ENCODE assay signal across 1 cellular context in the genomic region with DNA sequence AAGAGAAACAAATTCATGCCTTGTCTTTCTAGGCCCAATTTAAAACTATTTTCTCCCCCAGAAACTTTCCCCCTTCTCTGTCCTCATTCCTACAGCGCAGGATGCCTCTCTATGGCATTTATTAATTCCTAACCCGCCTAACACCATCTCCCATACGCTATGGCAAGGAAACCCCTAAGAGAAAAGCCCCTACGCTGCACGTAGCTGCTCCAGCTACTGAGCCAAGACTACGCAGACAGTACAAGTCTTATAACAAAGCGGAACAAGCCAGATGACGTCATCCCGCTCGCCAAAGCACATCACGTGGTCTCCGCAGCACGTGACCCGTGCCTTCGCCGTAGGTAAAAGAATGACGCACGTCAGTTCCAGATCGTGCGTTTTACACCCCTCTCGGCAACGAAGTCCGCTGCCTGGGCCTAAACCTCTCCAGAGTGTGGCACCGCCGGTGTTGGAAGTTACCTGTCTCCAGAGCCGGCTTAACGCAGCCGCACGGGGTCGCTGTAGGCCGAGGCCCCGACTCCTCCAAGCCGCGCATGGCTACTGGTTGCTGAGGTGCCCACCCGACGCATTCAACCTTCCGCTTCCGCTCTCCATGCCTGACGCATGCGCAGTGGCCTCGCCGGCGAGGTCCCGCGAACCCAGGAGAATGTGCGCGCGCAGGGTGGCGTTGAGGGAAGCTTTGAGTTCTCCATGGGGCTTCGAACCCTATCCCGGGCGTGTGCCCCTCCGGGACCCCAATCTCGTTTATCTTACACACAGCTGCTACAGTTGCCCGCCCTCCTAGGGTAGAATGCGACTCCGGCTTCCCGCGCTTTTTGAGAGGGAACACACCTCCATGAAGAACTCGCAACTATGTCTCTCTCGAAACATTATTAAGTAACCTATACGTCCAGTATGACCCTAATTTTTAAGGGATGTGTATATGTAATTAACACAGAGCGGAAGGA.
A peak's percentile ranks its signal among the peaks of the same experiment; 100 is the strongest.
TF ChIP-seq lines count a peak whose summit lies in the region.

Gene TRMO, minus strand, starts transcription at position 542 of the 947 bp plus-strand sequence. Its CDS starts 7 bp downstream, at position 535.

TF ChIP-seq in HepG2, 621 proteins besides CTCF, POLR2A, EP300 and RAD21 (continued from another document and continues in another):
- TF ChIP-seq ZNF430 (CRISPR knock-in tag; IDR thresholded peaks at IDR 0.05) (peak; percentile 83; the same call in 1 of the 2 replicates), KAT2B (IDR thresholded peaks at IDR 0.05; ENCODE audit: borderline replicate concordance, low read depth, low read length) (no peak), ZNF263 (CRISPR knock-in tag; IDR thresholded peaks at IDR 0.05) (peak; percentile 9; the same call in 1 of the 2 replicates), HMGA1 (CRISPR knock-in tag; conservative IDR thresholded peaks at IDR 0.05) (no peak), NPAS2 (CRISPR knock-in tag; IDR thresholded peaks at IDR 0.05; ENCODE audit: borderline replicate concordance) (no peak), MEF2D (CRISPR knock-in tag; IDR thresholded peaks at IDR 0.05) (peak; percentile 75), E2F1 (CRISPR knock-in tag; IDR thresholded peaks at IDR 0.05) (peak; percentile 69; the same call in 1 of the 2 replicates), NFE2L2 (IDR thresholded peaks at IDR 0.05; ENCODE audit: low read length) (no peak), U2AF2 (IDR thresholded peaks at IDR 0.05; ENCODE audit: low read depth, low read length) (peak; percentile 82; the same call in 1 of the 2 replicates), ARNT2 (CRISPR knock-in tag; IDR thresholded peaks at IDR 0.05; ENCODE audit: low read depth) (0 out of 2 replicates have a peak, but pooled peaks have one; percentile 72), ZNF878 (CRISPR knock-in tag; IDR thresholded peaks at IDR 0.05) (peak; percentile 15; the same call in 1 of the 2 replicates), MAFK (conservative IDR thresholded peaks at IDR 0.05 in 1 of 2, IDR thresholded peaks at IDR 0.05 in 1 of 2; ENCODE audit: low read length in 2 of 2) (0 out of 4 replicates have a peak, but pooled peaks of 1 of the 2 experiments have one; percentile 10), ATRX (CRISPR knock-in tag; IDR thresholded peaks at IDR 0.05; ENCODE audit: borderline replicate concordance) (no peak), ZNF557 (CRISPR knock-in tag; IDR thresholded peaks at IDR 0.05) (0 out of 2 replicates have a peak, but pooled peaks have one; percentile 57), ARNT (IDR thresholded peaks at IDR 0.05) (no peak), NFYB (CRISPR knock-in tag; IDR thresholded peaks at IDR 0.05) (peak; percentile 59; the same call in 1 of the 2 replicates), CBX5 (CRISPR knock-in tag; IDR thresholded peaks at IDR 0.05; ENCODE audit: borderline replicate concordance) (peak; percentile 93; the same call in 1 of the 2 replicates), KMT2A (CRISPR knock-in tag; IDR thresholded peaks at IDR 0.05) (peak; percentile 92), TBX3 (IDR thresholded peaks at IDR 0.05; ENCODE audit: borderline replicate concordance) (peak; percentile 63; the same call in 1 of the 2 replicates), ZNF570 (CRISPR knock-in tag; IDR thresholded peaks at IDR 0.05; ENCODE audit: borderline replicate concordance) (no peak), TCF7 (IDR thresholded peaks at IDR 0.05; ENCODE audit: low read depth) (no peak), HNRNPK (IDR thresholded peaks at IDR 0.05; ENCODE audit: low read depth, low read length, poor library complexity, severe bottlenecking) (no peak), PAWR (CRISPR knock-in tag; IDR thresholded peaks at IDR 0.05; ENCODE audit: borderline replicate concordance) (peak; percentile 36; the same call in 1 of the 2 replicates), YEATS4 (CRISPR knock-in tag; IDR thresholded peaks at IDR 0.05; ENCODE audit: borderline replicate concordance) (peak; percentile 99), ZBTB1 (CRISPR knock-in tag; IDR thresholded peaks at IDR 0.05; ENCODE audit: borderline replicate concordance) (no peak; the same call in 1 of the 2 replicates), ZBTB42 (CRISPR knock-in tag; IDR thresholded peaks at IDR 0.05) (no peak), ZNF335 (CRISPR knock-in tag; IDR thresholded peaks at IDR 0.05) (peak; percentile 75; the same call in 1 of the 2 replicates), NR2F6 (IDR thresholded peaks at IDR 0.05) (no peak), NR2F6 (CRISPR knock-in tag; IDR thresholded peaks at IDR 0.05) (no peak), ELF1 (CRISPR knock-in tag; IDR thresholded peaks at IDR 0.05) (peak; percentile 92), ZNF773 (CRISPR knock-in tag; IDR thresholded peaks at IDR 0.05; ENCODE audit: borderline replicate concordance) (peak; percentile 67; the same call in 1 of the 2 replicates), ASH2L (IDR thresholded peaks at IDR 0.05; ENCODE audit: insufficient read length, low read depth, low read length) (peak; percentile 91), PRPF4 (IDR thresholded peaks at IDR 0.05; ENCODE audit: low read depth, low read length, poor library complexity, severe bottlenecking) (no peak), ZNF75D (CRISPR knock-in tag; IDR thresholded peaks at IDR 0.05; ENCODE audit: borderline replicate concordance) (no peak), AKAP8 (CRISPR knock-in tag; IDR thresholded peaks at IDR 0.05) (no peak), THYN1 (CRISPR knock-in tag; IDR thresholded peaks at IDR 0.05; ENCODE audit: borderline replicate concordance, low read depth) (no peak), NCOA1 (CRISPR knock-in tag; IDR thresholded peaks at IDR 0.05) (peak; percentile 88; the same call in 1 of the 2 replicates), ZNF776 (CRISPR knock-in tag; IDR thresholded peaks at IDR 0.05) (peak; percentile 92), ZNF513 (CRISPR knock-in tag; conservative IDR thresholded peaks at IDR 0.05) (0 out of 2 replicates have a peak, but pooled peaks have one; percentile 93), HNRNPH1 (optimal IDR thresholded peaks at IDR 0.05; ENCODE audit: low read depth, low read length) (no peak), EHMT2 (IDR thresholded peaks at IDR 0.05; ENCODE audit: borderline replicate concordance, low read depth, low read length) (no peak; the same call in 1 of the 2 replicates), ZSCAN9 (CRISPR knock-in tag; IDR thresholded peaks at IDR 0.05; ENCODE audit: borderline replicate concordance) (peak; percentile 83; the same call in 1 of the 2 replicates), NAIF1 (CRISPR knock-in tag; IDR thresholded peaks at IDR 0.05; ENCODE audit: borderline replicate concordance) (peak; percentile 71; the same call in 1 of the 2 replicates), MEIS2 (CRISPR knock-in tag; IDR thresholded peaks at IDR 0.05) (no peak; the same call in 1 of the 2 replicates), BCLAF1 (IDR thresholded peaks at IDR 0.05) (no peak), ZFP37 (CRISPR knock-in tag; IDR thresholded peaks at IDR 0.05; ENCODE audit: borderline replicate concordance) (no peak), ZEB1 (IDR thresholded peaks at IDR 0.05; ENCODE audit: insufficient replicate concordance, low read depth) (peak; percentile 72), CC2D1A (CRISPR knock-in tag; IDR thresholded peaks at IDR 0.05) (no peak)
- TF ChIP-seq, protein P1, sequence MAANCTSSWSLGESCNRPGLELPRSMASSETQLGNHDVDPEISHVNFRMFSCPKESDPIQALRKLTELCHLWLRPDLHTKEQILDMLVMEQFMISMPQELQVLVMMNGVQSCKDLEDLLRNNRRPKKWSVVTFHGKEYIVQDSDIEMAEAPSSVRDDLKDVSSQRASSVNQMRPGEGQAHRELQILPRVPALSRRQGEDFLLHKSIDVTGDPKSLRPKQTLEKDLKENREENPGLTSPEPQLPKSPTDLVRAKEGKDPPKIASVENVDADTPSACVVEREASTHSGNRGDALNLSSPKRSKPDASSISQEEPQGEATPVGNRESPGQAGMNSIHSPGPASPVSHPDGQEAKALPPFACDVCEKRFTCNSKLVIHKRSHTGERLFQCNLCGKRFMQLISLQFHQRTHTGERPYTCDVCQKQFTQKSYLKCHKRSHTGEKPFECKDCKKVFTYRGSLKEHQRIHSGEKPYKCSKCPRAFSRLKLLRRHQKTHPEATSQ (CRISPR knock-in tag; IDR thresholded peaks at IDR 0.05; ENCODE audit: borderline replicate concordance) = no peak
- TF ChIP-seq, protein P2, sequence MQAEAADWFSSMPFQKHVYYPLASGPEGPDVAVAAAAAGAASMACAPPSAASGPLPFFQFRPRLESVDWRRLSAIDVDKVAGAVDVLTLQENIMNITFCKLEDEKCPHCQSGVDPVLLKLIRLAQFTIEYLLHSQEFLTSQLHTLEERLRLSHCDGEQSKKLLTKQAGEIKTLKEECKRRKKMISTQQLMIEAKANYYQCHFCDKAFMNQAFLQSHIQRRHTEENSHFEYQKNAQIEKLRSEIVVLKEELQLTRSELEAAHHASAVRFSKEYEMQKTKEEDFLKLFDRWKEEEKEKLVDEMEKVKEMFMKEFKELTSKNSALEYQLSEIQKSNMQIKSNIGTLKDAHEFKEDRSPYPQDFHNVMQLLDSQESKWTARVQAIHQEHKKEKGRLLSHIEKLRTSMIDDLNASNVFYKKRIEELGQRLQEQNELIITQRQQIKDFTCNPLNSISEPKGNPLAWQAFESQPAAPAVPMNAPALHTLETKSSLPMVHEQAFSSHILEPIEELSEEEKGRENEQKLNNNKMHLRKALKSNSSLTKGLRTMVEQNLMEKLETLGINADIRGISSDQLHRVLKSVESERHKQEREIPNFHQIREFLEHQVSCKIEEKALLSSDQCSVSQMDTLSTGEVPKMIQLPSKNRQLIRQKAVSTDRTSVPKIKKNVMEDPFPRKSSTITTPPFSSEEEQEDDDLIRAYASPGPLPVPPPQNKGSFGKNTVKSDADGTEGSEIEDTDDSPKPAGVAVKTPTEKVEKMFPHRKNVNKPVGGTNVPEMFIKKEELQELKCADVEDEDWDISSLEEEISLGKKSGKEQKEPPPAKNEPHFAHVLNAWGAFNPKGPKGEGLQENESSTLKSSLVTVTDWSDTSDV (CRISPR knock-in tag; IDR thresholded peaks at IDR 0.05) = peak; percentile 90; the same call in 1 of the 2 replicates
- TF ChIP-seq, protein P3, sequence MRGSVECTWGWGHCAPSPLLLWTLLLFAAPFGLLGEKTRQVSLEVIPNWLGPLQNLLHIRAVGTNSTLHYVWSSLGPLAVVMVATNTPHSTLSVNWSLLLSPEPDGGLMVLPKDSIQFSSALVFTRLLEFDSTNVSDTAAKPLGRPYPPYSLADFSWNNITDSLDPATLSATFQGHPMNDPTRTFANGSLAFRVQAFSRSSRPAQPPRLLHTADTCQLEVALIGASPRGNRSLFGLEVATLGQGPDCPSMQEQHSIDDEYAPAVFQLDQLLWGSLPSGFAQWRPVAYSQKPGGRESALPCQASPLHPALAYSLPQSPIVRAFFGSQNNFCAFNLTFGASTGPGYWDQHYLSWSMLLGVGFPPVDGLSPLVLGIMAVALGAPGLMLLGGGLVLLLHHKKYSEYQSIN (CRISPR knock-in tag; IDR thresholded peaks at IDR 0.05; ENCODE audit: borderline replicate concordance) = no peak
- TF ChIP-seq, protein P4, sequence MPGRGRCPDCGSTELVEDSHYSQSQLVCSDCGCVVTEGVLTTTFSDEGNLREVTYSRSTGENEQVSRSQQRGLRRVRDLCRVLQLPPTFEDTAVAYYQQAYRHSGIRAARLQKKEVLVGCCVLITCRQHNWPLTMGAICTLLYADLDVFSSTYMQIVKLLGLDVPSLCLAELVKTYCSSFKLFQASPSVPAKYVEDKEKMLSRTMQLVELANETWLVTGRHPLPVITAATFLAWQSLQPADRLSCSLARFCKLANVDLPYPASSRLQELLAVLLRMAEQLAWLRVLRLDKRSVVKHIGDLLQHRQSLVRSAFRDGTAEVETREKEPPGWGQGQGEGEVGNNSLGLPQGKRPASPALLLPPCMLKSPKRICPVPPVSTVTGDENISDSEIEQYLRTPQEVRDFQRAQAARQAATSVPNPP (CRISPR knock-in tag; IDR thresholded peaks at IDR 0.05) = no peak
- TF ChIP-seq, protein P5, sequence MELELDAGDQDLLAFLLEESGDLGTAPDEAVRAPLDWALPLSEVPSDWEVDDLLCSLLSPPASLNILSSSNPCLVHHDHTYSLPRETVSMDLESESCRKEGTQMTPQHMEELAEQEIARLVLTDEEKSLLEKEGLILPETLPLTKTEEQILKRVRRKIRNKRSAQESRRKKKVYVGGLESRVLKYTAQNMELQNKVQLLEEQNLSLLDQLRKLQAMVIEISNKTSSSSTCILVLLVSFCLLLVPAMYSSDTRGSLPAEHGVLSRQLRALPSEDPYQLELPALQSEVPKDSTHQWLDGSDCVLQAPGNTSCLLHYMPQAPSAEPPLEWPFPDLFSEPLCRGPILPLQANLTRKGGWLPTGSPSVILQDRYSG (CRISPR knock-in tag; IDR thresholded peaks at IDR 0.05) = peak; percentile 77; the same call in 1 of the 2 replicates
